ENCODE assay signal across 21 cellular contexts in the genomic region with DNA sequence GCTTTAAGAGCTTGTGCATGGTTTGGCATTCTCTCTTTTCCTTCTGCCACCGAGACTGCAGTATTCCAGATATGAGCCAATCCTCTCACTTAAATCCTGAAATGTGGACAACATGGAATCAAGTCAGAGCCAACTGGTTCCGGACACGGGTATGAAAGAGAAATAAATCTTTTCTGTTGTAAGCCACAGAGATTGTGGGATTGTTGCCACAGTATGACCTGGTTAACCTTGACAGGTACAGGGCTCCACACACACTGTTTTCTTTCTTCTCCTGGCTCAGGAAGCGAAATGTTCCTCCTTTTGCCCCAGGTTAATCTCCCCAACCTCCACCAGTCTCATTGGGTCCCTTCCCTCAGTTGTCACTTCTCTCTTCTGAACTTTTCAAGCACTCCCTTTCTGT. TPM values are rescaled to one million over a fixed set of nuclear protein-coding genes. Genes with fewer than 3 reads are reported as not detected.
DNase-seq lines count a peak whose midpoint lies in the region; ATAC-seq, FAIRE-seq and TF ChIP-seq lines count a peak whose summit lies in the region.
"Had no signal": no experiment of that assay in that cellular context is flagged by ENCODE, and none has a peak within 500 bp of the region (broad histone marks: within the 10 kb centered on the region; RNA-seq: fewer than 3 reads in every experiment).

No MANE protein-coding gene starts in this region.

- no peak overlapping the region for H3K27ac ChIP-seq in GM12878 (ENCODE audit: control insufficient read depth, insufficient read depth)
- H3K27ac ChIP-seq in body of pancreas, result peak overlapping the region in 3 of 4 donors; percentile 49 to 59 (median 56)
- peak overlapping the region; percentile 92 for H3K27ac ChIP-seq in hepatocyte
- H3K27ac ChIP-seq in small intestine (ENCODE audit: low read depth in 1 of 2, low read length in 1 of 2), result peak overlapping the region; percentile 32 to 84
- H3K27ac ChIP-seq in prostate gland, result no peak overlapping the region
- H3K27ac ChIP-seq: C4-2B, HL-60 had no signal

- no peak for DNase-seq in GM12878 (ENCODE audit: low read depth, low spot score)
- DNase-seq in body of pancreas, result peak in 3 of 4 donors; percentile 28 to 51 (median 29)
- DNase-seq in hepatocyte (ENCODE audit: low spot score), result no peak
- no peak for DNase-seq in small intestine
- no peak for DNase-seq in effector memory CD8-positive, alpha-beta T cell
- no peak for DNase-seq in prostate gland (ENCODE audit: low spot score)
- DNase-seq in Ammon's horn (ENCODE audit: low spot score), result no peak
- DNase-seq: ACHN; Caco-2; CD4-positive, alpha-beta T cell; GOT3; H7; HFFc6 had no signal

- no peak overlapping the region for H3K9ac ChIP-seq in GM12878 (ENCODE audit: control insufficient read depth, insufficient read depth, low read length)

- H3K27me3 ChIP-seq in GM12878 (replicated peaks in 1 of 2; ENCODE audit: control insufficient read depth in 2 of 2, insufficient read depth in 2 of 2, low read length in 1 of 2), result no peaks in the 10 kb centered on the region
- no peaks in the 10 kb centered on the region for H3K27me3 ChIP-seq in body of pancreas
- no peaks in the 10 kb centered on the region for H3K27me3 ChIP-seq in hepatocyte
- no peaks in the 10 kb centered on the region for H3K27me3 ChIP-seq in small intestine (ENCODE audit: control insufficient read depth in 2 of 2, insufficient read depth in 2 of 2, low read length in 2 of 2)
- H3K27me3 ChIP-seq in prostate gland (replicated peaks; ENCODE audit: insufficient read depth), result no peaks in the 10 kb centered on the region

- CTCF ChIA-PET in GM12878 (lab: Yijun Ruan, JAX), result no interaction called here

- peaks cover 2% of the 10 kb centered on the region for H3K36me3 Mint-ChIP-seq in effector memory CD8-positive, alpha-beta T cell (ENCODE audit: insufficient read depth)

- no peak overlapping the region for H3K4me3 Mint-ChIP-seq in effector memory CD8-positive, alpha-beta T cell
- H3K4me3 Mint-ChIP-seq: CD4-positive, alpha-beta T cell; HFFc6 had no signal

- H3K4me2 ChIP-seq in GM12878 (ENCODE audit: control insufficient read depth, insufficient read depth) (no peak overlapping the region), hepatocyte (no peak overlapping the region)

- TF ChIP-seq POLR2A in GM12878 (IDR thresholded peaks at IDR 0.05; ENCODE audit: low read depth, low read length), result no peak
- peak in 1 of 3 donors; percentile 12 for TF ChIP-seq POLR2A in body of pancreas (IDR thresholded peaks at IDR 0.05)
- no peak for TF ChIP-seq POLR2A in prostate gland (IDR thresholded peaks at IDR 0.05)

- peaks cover 3% of the 10 kb centered on the region; the same call in 1 of the 2 replicates for H3K4me1 ChIP-seq in GM12878 (ENCODE audit: control insufficient read depth, insufficient read depth, low read length)
- peaks cover 15% of the 10 kb centered on the region for H3K4me1 ChIP-seq in body of pancreas
- H3K4me1 ChIP-seq in hepatocyte (ENCODE audit: insufficient read depth), result peaks cover 14% of the 10 kb centered on the region
- peaks cover 0 to 7% of the 10 kb centered on the region in 2 donors for H3K4me1 ChIP-seq in small intestine (ENCODE audit: control insufficient read depth in 2 of 2, insufficient read depth in 1 of 2, low read depth in 1 of 2, low read length in 1 of 2)
- no peaks in the 10 kb centered on the region for H3K4me1 ChIP-seq in prostate gland (replicated peaks)

- no peak overlapping the region for H2AFZ ChIP-seq in GM12878 (ENCODE audit: control insufficient read depth, low read depth, low read length)
- H2AFZ ChIP-seq in hepatocyte, result no peak overlapping the region

- peak; percentile 31 for FAIRE-seq in GM12878 (lab: Jason Lieb, UNC)
- no peak for FAIRE-seq in small intestine (lab: Jason Lieb, UNC)
- FAIRE-seq: A204.1, D721Med, G401.6, GM12892, GM18507 had no signal

- TF ChIP-seq RAD21 in GM12878 (IDR thresholded peaks at IDR 0.05; ENCODE audit: insufficient read depth, low read depth, low read length), result no peak

- RAD21 ChIA-PET in GM12878 (lab: Charles Lee; ENCODE audit: unreplicated experiment), result interaction anchor here (7.8 kb wide), 1 partner anchor 55 kb away, joined by 87 read pairs; no protein-coding TSS in a partner anchor

- no peaks in the 10 kb centered on the region for H3K9me3 Mint-ChIP-seq in effector memory CD8-positive, alpha-beta T cell
- H3K9me3 Mint-ChIP-seq: CD4-positive, alpha-beta T cell; HFFc6 had no signal

- no peaks in the 10 kb centered on the region for H4K20me1 ChIP-seq in GM12878 (ENCODE audit: control insufficient read depth, insufficient read depth)
- no peaks in the 10 kb centered on the region for H4K20me1 ChIP-seq in hepatocyte (ENCODE audit: insufficient read depth, poor library complexity, severe bottlenecking)

- in situ Hi-C loops in GM12878 (cut with MboI), result loop anchor here (25.0 kb wide), 1 partner anchor 1279 kb away; a partner anchor contains a TSS

- no TSS peak for BruUV-seq in GM12878 (replicated peaks; lab: Mats Ljungman, UMichigan)

- SMC1A ChIA-PET in GM12878 (lab: Charles Lee; ENCODE audit: uncharacterized antibody, unreplicated experiment), result interaction anchor here (0.6 to 1.1 kb wide), 3 partner anchors 18 to 233 kb away, joined by 3 to 4 read pairs (median 3); no protein-coding TSS in a partner anchor

- POLR2A ChIA-PET in GM12878 (lab: Charles Lee), result no interaction called here

- intact Hi-C loops in GM12878 (cut with micrococcal nuclease; ENCODE audit: unreplicated experiment), result no loop called here
- intact Hi-C loops in body of pancreas (cut with DNase I), result no loop called here
- intact Hi-C loops in prostate gland (cut with DNase I), result no loop called here

- 64% methylated on average over 4 of the region's 4 CpGs for WGBS in GM12878 (ENCODE audit: insufficient coverage, insufficient replicate concordance, low lambda C conversion rate, missing lambda C conversion rate)
- WGBS in body of pancreas, 2 donors, result 21 to 25% methylated on average over 4 of the region's 4 CpGs
- WGBS in hepatocyte (ENCODE audit: low lambda C conversion rate, missing lambda C conversion rate), result 65% methylated on average over 4 of the region's 4 CpGs
- WGBS in small intestine, 3 donors, result 55 to 72% (median 68%) methylated on average over 4 of the region's 4 CpGs
- 67% methylated on average over 4 of the region's 4 CpGs for WGBS in prostate gland

- H3K27ac Mint-ChIP-seq in effector memory CD8-positive, alpha-beta T cell, result no peak overlapping the region
- H3K27ac Mint-ChIP-seq: CD4-positive, alpha-beta T cell; HFFc6 had no signal

- TF ChIP-seq EP300 in GM12878 (IDR thresholded peaks at IDR 0.05; ENCODE audit: borderline replicate concordance in 1 of 2, control insufficient read depth in 1 of 2, low read depth in 2 of 2, low read length in 2 of 2), result no peak

- peaks cover 0 to under 1% of the 10 kb centered on the region in 2 donors for H3K4me1 Mint-ChIP-seq in effector memory CD8-positive, alpha-beta T cell (ENCODE audit: low read depth in 2 of 2)

- H3K9me2 ChIP-seq in hepatocyte (replicated peaks; ENCODE audit: insufficient read depth), result no peaks in the 10 kb centered on the region

- H3K4me3 ChIP-seq in GM12878, result no peak overlapping the region
- H3K4me3 ChIP-seq in body of pancreas, result no peak overlapping the region
- no peak overlapping the region for H3K4me3 ChIP-seq in hepatocyte
- no peak overlapping the region for H3K4me3 ChIP-seq in small intestine (ENCODE audit: low read depth in 1 of 2, low read length in 2 of 2)
- no peak overlapping the region for H3K4me3 ChIP-seq in prostate gland

- TF ChIP-seq CTCF in GM12878 (IDR thresholded peaks at IDR 0.05 in 2 of 3, conservative IDR thresholded peaks at IDR 0.05 in 1 of 3; ENCODE audit: control insufficient read depth in 2 of 3, extremely low read depth in 1 of 3, insufficient read depth in 1 of 3, low read depth in 3 of 3, low read length in 3 of 3), result no peak
- TF ChIP-seq CTCF in body of pancreas (IDR thresholded peaks at IDR 0.05), result no peak
- no peak for TF ChIP-seq CTCF in hepatocyte (IDR thresholded peaks at IDR 0.05; ENCODE audit: poor library complexity)
- no peak for TF ChIP-seq CTCF in prostate gland (IDR thresholded peaks at IDR 0.05)

- H3K36me3 ChIP-seq in GM12878 (ENCODE audit: control insufficient read depth in 2 of 2, insufficient read depth in 2 of 2, low read length in 1 of 2), result no peaks in the 10 kb centered on the region
- no peaks in the 10 kb centered on the region for H3K36me3 ChIP-seq in body of pancreas (replicated peaks in 1 of 2; ENCODE audit: insufficient read depth in 1 of 2, low read depth in 2 of 2)
- no peaks in the 10 kb centered on the region for H3K36me3 ChIP-seq in hepatocyte (replicated peaks; ENCODE audit: insufficient read depth, low read depth)
- H3K36me3 ChIP-seq in small intestine (ENCODE audit: control insufficient read depth in 2 of 2, insufficient read depth in 2 of 2, low read length in 2 of 2), result no peaks in the 10 kb centered on the region
- H3K36me3 ChIP-seq in prostate gland, result no peaks in the 10 kb centered on the region

- peaks cover 2 to 10% of the 10 kb centered on the region in 2 donors for H3K27me3 Mint-ChIP-seq in effector memory CD8-positive, alpha-beta T cell

- H3K9me3 ChIP-seq in GM12878 (replicated peaks; ENCODE audit: control insufficient read depth, insufficient read depth, low read length) (no peaks in the 10 kb centered on the region; the same call in 2 of the 3 replicates), body of pancreas (no peaks in the 10 kb centered on the region), hepatocyte (ENCODE audit: low read depth) (no peaks in the 10 kb centered on the region), small intestine (ENCODE audit: control insufficient read depth, low read depth) (no peaks in the 10 kb centered on the region), prostate gland (no peaks in the 10 kb centered on the region)
- H3K9me3 ChIP-seq: Caco-2 had no signal

- no peaks in the 10 kb centered on the region for H3K79me2 ChIP-seq in GM12878 (ENCODE audit: control insufficient read depth, insufficient read depth, low read length)
- no peaks in the 10 kb centered on the region for H3K79me2 ChIP-seq in hepatocyte

- ATAC-seq in GM12878 (no peak), body of pancreas (peak; percentile 74)
- ATAC-seq in effector memory CD8-positive, alpha-beta T cell (replicated peaks), result no peak
- ATAC-seq: HCT116 had no signal

RNA-seq across cellular contexts. Expression of a gene that starts 6.5 kb away (rescaled TPM):
- total RNA-seq in GM12878 (2013; cell fraction: nucleolus; rRNA removed), result 297 and 310 TPM in 2 replicates
- total RNA-seq in GM12878 (2014; rRNA removed) (70.4 and 89.2 TPM in 2 replicates), GM12878 (2014; rRNA removed; fragmentation: Illumina TruSeq; extraction: Trizol) (112 and 115 TPM in 2 replicates), GM12878 (2021) (97.0 and 102 TPM in 2 replicates), body of pancreas (10 to 100 TPM; 56.0 to 78.9 TPM), hepatocyte (251 and 299 TPM in 2 replicates), prostate gland (100 to 1,000 TPM; 108 to 284 TPM)
- polyA plus RNA-seq in GM12878 (2011; ENCODE audit: low read depth), result 32.0 TPM
- polyA plus RNA-seq in GM12878 (2011; rRNA removed) (173 and 276 TPM in 2 replicates), GM12878 (2014; fragmentation: Illumina TruSeq; extraction: Trizol) (96.3 and 122 TPM in 2 replicates), GM12878 (2014; fragmentation: Nextera tagmentation; extraction: Ambion mirVana) (10 to 100 TPM; 28.3 to 29.9 TPM), GM12878 (2014; rRNA removed) (43.6 and 60.3 TPM in 2 replicates), GM12878 (2016; fragmentation: Nextera tagmentation; extraction: Ambion mirVana) (10 to 100 TPM; 67.5 to 79.6 TPM), hepatocyte (71.8 and 98.9 TPM in 2 replicates), small intestine (10 to 100 TPM; 50.5 to 61.4 (median 53.2) TPM)
- 44.5 and 59.5 TPM in 2 replicates for polyA plus RNA-seq in GM12878 (2011; cell fraction: cytosol; rRNA removed)
- polyA plus RNA-seq in GM12878 (2011; cell fraction: nucleus; rRNA removed), result 67.0 and 82.7 TPM in 2 replicates
- 61.5 and 107 TPM in 2 replicates for polyA plus RNA-seq in GM12878 (2012)
- 113 and 151 TPM in 2 replicates for polyA minus RNA-seq in GM12878 (2011; rRNA and poly(A)+ RNA removed)
- 137 and 168 TPM in 2 replicates for polyA minus RNA-seq in GM12878 (2011; cell fraction: cytosol; rRNA and poly(A)+ RNA removed)
- 153 and 201 TPM in 2 replicates for polyA minus RNA-seq in GM12878 (2011; cell fraction: nucleus; rRNA and poly(A)+ RNA removed)

Comparison
In these comparisons a context has a peak if more than half of its experiments do, and no peak if none do; other contexts are left out.
1. DNase-seq: peak in body of pancreas (3 of 4); none in GM12878 (single experiment), hepatocyte (single experiment), small intestine (single experiment), effector memory CD8-positive, alpha-beta T cell (0 of 3), prostate gland (single experiment) and Ammon's horn (single experiment).
2. H3K27ac ChIP-seq: peak in body of pancreas (3 of 4), hepatocyte (single experiment) and small intestine (2 of 2); none in GM12878 (single experiment) and prostate gland (0 of 2).